27 cellular contexts compared by ENCODE assay signal in genomic region chr12:46276756-46277155, GRCh38.
"Had no signal": no experiment of that assay in that cellular context is flagged by ENCODE, and none has a peak within 500 bp of the region (broad histone marks: within the 10 kb centered on the region; RNA-seq: fewer than 3 reads in every experiment).

No MANE protein-coding gene starts in this region.

- H3K27me3 Mint-ChIP-seq: activated CD4-positive, alpha-beta memory T cell treated with anti-CD3 and anti-CD28 coated beads for 36 hours; activated CD8-positive, alpha-beta memory T cell treated with anti-CD3 and anti-CD28 coated beads, Interleukin-2, amount 10 ng/mL, durations not matched to agents 7 days and 5 days; activated naive CD8-positive, alpha-beta T cell treated with anti-CD3 and anti-CD28 coated beads for 36 hours had no signal

- H3K9me3 Mint-ChIP-seq: activated naive CD4-positive, alpha-beta T cell treated with anti-CD3 and anti-CD28 coated beads for 36 hours; WTC11 had no signal

- ATAC-seq: activated CD8-positive, alpha-beta memory T cell treated with anti-CD3 and anti-CD28 coated beads, Interleukin-2, amount 10 ng/mL, durations not matched to agents 7 days and 5 days; activated CD8-positive, alpha-beta T cell treated with anti-CD3 and anti-CD28 coated beads, Interleukin-2, amount 10 ng/mL, durations not matched to agents 7 days and 5 days; WTC11 had no signal

- H3K9me3 ChIP-seq: ascending aorta, colonic mucosa, esophagus squamous epithelium had no signal

- H3K27me3 ChIP-seq: ascending aorta, breast epithelium, cardiac muscle cell, colonic mucosa, esophagus squamous epithelium had no signal

- H3K27ac ChIP-seq: ascending aorta, breast epithelium, cardiac muscle cell, colonic mucosa, epithelial cell of prostate, esophagus squamous epithelium, VCaP had no signal

- H3K36me3 ChIP-seq: ascending aorta, breast epithelium, cardiac muscle cell, colonic mucosa, esophagus squamous epithelium had no signal

- H3K4me1 Mint-ChIP-seq: activated CD8-positive, alpha-beta memory T cell treated with anti-CD3 and anti-CD28 coated beads, Interleukin-2, amount 10 ng/mL, durations not matched to agents 7 days and 5 days had no signal

- H3K27ac Mint-ChIP-seq: activated CD4-positive, alpha-beta memory T cell treated with anti-CD3 and anti-CD28 coated beads for 36 hours; activated CD8-positive, alpha-beta memory T cell treated with anti-CD3 and anti-CD28 coated beads, Interleukin-2, amount 10 ng/mL, durations not matched to agents 7 days and 5 days; activated CD8-positive, alpha-beta T cell treated with anti-CD3 and anti-CD28 coated beads, Interleukin-2, amount 10 ng/mL, durations not matched to agents 7 days and 5 days; activated naive CD4-positive, alpha-beta T cell treated with anti-CD3 and anti-CD28 coated beads for 36 hours; activated naive CD8-positive, alpha-beta T cell treated with anti-CD3 and anti-CD28 coated beads for 36 hours; activated T-helper 1 cell treated with anti-CD3 and anti-CD28 coated beads, Interleukin-12 subunit alpha, Interleukin-12 subunit beta, Interleukin-2, Interleukin-4 antibody, amounts not matched to agents 30 ng/mL and 10 ng/mL and 1 ng/mL, durations not matched to agents 14 hours and 24 hours and 36 hours; activated T-helper 2 cell treated with anti-CD3 and anti-CD28 coated beads, Interferon-gamma antibody, Interleukin-2, Interleukin-4, amounts not matched to agents 10 μg/mL and 5 μg/mL and 100 μg/mL, durations not matched to agents 14 hours and 24 hours and 36 hours; brain; WTC11 had no signal

- DNase-seq: activated CD4-positive, alpha-beta memory T cell treated with anti-CD3 and anti-CD28 coated beads for 36 hours; activated CD4-positive, alpha-beta T cell treated with anti-CD3 and anti-CD28 coated beads for 1 hour; activated CD4-positive, alpha-beta T cell treated with anti-CD3 and anti-CD28 coated beads for 48 hours; activated CD8-positive, alpha-beta memory T cell treated with anti-CD3 and anti-CD28 coated beads, Interleukin-2, amount 10 ng/mL, durations not matched to agents 7 days and 5 days; activated CD8-positive, alpha-beta memory T cell treated with anti-CD3 and anti-CD28 coated beads, Interleukin-2, amount 50 U/mL, for 4 hours; activated CD8-positive, alpha-beta T cell treated with anti-CD3 and anti-CD28 coated beads, Interleukin-2, amount 10 ng/mL, durations not matched to agents 7 days and 5 days; activated effector memory CD4-positive, alpha-beta T cell treated with anti-CD3 and anti-CD28 coated beads, Interleukin-2, amount 50 U/mL, for 16 hours; activated naive CD4-positive, alpha-beta T cell treated with anti-CD3 and anti-CD28 coated beads for 36 hours; activated naive CD8-positive, alpha-beta T cell treated with anti-CD3 and anti-CD28 coated beads for 36 hours; activated T-cell treated with anti-CD3 and anti-CD28 coated beads, Interleukin-2, amount 50 U/mL, for 1 hour; activated T-cell treated with anti-CD3 and anti-CD28 coated beads, Interleukin-2, amount 50 U/mL, for 48 hours; central memory CD4-positive, alpha-beta T cell; cerebellar nuclear complex; colonic mucosa; effector CD8-positive, alpha-beta T cell; esophagus squamous epithelium; head of caudate nucleus; T-helper 2 cell had no signal

- H3K4me3 ChIP-seq: ascending aorta, breast epithelium, cardiac muscle cell, colonic mucosa, esophagus squamous epithelium had no signal

- H3K4me1 ChIP-seq: ascending aorta, breast epithelium, colonic mucosa, esophagus squamous epithelium had no signal

- H3K4me3 Mint-ChIP-seq: activated CD4-positive, alpha-beta memory T cell treated with anti-CD3 and anti-CD28 coated beads for 36 hours; activated CD8-positive, alpha-beta memory T cell treated with anti-CD3 and anti-CD28 coated beads, Interleukin-2, amount 10 ng/mL, durations not matched to agents 7 days and 5 days; activated CD8-positive, alpha-beta T cell treated with anti-CD3 and anti-CD28 coated beads, Interleukin-2, amount 10 ng/mL, durations not matched to agents 7 days and 5 days; activated naive CD4-positive, alpha-beta T cell treated with anti-CD3 and anti-CD28 coated beads for 36 hours; activated naive CD8-positive, alpha-beta T cell treated with anti-CD3 and anti-CD28 coated beads for 36 hours; activated T-helper 1 cell treated with anti-CD3 and anti-CD28 coated beads, Interleukin-12 subunit alpha, Interleukin-12 subunit beta, Interleukin-2, Interleukin-4 antibody, amounts not matched to agents 30 ng/mL and 10 ng/mL and 1 ng/mL, durations not matched to agents 14 hours and 24 hours and 36 hours; brain; WTC11 had no signal

- H3K36me3 Mint-ChIP-seq: brain had no signal
